In genomic region chr10:103589074-103589630, GRCh38 we compare ENCODE assay signal across 27 cellular contexts.
"Had no signal": no experiment of that assay in that cellular context is flagged by ENCODE, and none has a peak within 500 bp of the region (broad histone marks: within the 10 kb centered on the region; RNA-seq: fewer than 3 reads in every experiment).

No MANE protein-coding gene starts in this region.

- H3K4me1 Mint-ChIP-seq: mesothelial cell of epicardium had no signal

- ATAC-seq: activated CD4-positive, CD25-positive, alpha-beta regulatory T cell treated with anti-CD3 and anti-CD28 coated beads, Interleukin-2, amount 50 U/mL, for 24 hours; activated naive CD8-positive, alpha-beta T cell treated with anti-CD3 and anti-CD28 coated beads, Interleukin-2, amount 50 U/mL, for 24 hours; activated T-cell treated with anti-CD3 and anti-CD28 coated beads, Interleukin-2, amount 50 U/mL, for 4 hours; gastrocnemius medialis; naive thymus-derived CD4-positive, alpha-beta T cell had no signal

- H3K4me3 Mint-ChIP-seq: activated CD4-positive, alpha-beta memory T cell treated with anti-CD3 and anti-CD28 coated beads, Interleukin-2, amount 10 ng/mL, durations not matched to agents 7 days and 5 days; activated naive CD4-positive, alpha-beta T cell treated with anti-CD3 and anti-CD28 coated beads, Interleukin-2, amount 50 U/mL, for 24 hours; activated naive CD8-positive, alpha-beta T cell treated with anti-CD3 and anti-CD28 coated beads, Interleukin-2, amount 50 U/mL, for 24 hours; activated T-cell treated with anti-CD3 and anti-CD28 coated beads, Interleukin-2, amount 50 U/mL, for 4 hours; dendritic cell treated with granulocyte-macrophage colony-stimulating factor and Interleukin-4, amounts not matched to agents 40 ng/mL and 50 ng/mL, for 4 days; mesothelial cell of epicardium; naive thymus-derived CD4-positive, alpha-beta T cell had no signal

- H3K9me3 ChIP-seq: gastrocnemius medialis, pancreas, prostate gland, suprapubic skin had no signal

- H3K36me3 ChIP-seq: gastrocnemius medialis, prostate gland had no signal

- H3K4me3 ChIP-seq: gastrocnemius medialis, pancreas, prostate gland, suprapubic skin, tibial artery had no signal

- H3K36me3 Mint-ChIP-seq: activated naive CD4-positive, alpha-beta T cell treated with anti-CD3 and anti-CD28 coated beads, Interleukin-2, amount 50 U/mL, for 24 hours had no signal

- DNase-seq: activated CD4-positive, alpha-beta memory T cell treated with anti-CD3 and anti-CD28 coated beads, Interleukin-2, amount 10 ng/mL, durations not matched to agents 7 days and 5 days; activated CD4-positive, alpha-beta T cell treated with anti-CD3 and anti-CD28 coated beads for 48 hours; activated naive CD8-positive, alpha-beta T cell treated with anti-CD3 and anti-CD28 coated beads, Interleukin-2, amount 50 U/mL, for 24 hours; activated T-cell treated with anti-CD3 and anti-CD28 coated beads, Interleukin-2, amount 50 U/mL, for 4 hours; amygdala; central memory CD4-positive, alpha-beta T cell; effector CD4-positive, alpha-beta T cell; gastrocnemius medialis; glutamatergic neuron; islet precursor cell; naive thymus-derived CD4-positive, alpha-beta T cell; nucleus accumbens; stimulated activated CD4-positive, alpha-beta T cell treated with anti-CD3 and anti-CD28 coated beads, Interleukin-15, amount 100 ng/mL, for 24 hours; stimulated activated CD4-positive, alpha-beta T cell treated with anti-CD3 and anti-CD28 coated beads, Interleukin-2, amount 100 ng/mL, for 24 hours; stimulated activated naive CD4-positive, alpha-beta T cell; T-helper 9 cell; tibial artery had no signal

- H3K27me3 ChIP-seq: gastrocnemius medialis, pancreas had no signal

- H3K27ac Mint-ChIP-seq: activated CD4-positive, alpha-beta memory T cell treated with anti-CD3 and anti-CD28 coated beads, Interleukin-2, amount 10 ng/mL, durations not matched to agents 7 days and 5 days; activated naive CD4-positive, alpha-beta T cell treated with anti-CD3 and anti-CD28 coated beads, Interleukin-2, amount 50 U/mL, for 24 hours; activated naive CD8-positive, alpha-beta T cell treated with anti-CD3 and anti-CD28 coated beads, Interleukin-2, amount 50 U/mL, for 24 hours; activated T-helper 2 cell treated with anti-CD3 and anti-CD28 coated beads, Interferon-gamma antibody, Interleukin-2, Interleukin-4, amounts not matched to agents 10 μg/mL and 5 μg/mL and 100 μg/mL, durations not matched to agents 14 hours and 24 hours and 36 hours; dendritic cell treated with granulocyte-macrophage colony-stimulating factor and Interleukin-4, amounts not matched to agents 40 ng/mL and 50 ng/mL, for 4 days; mesothelial cell of epicardium had no signal

- H3K27me3 Mint-ChIP-seq: activated CD4-positive, alpha-beta memory T cell treated with anti-CD3 and anti-CD28 coated beads, Interleukin-2, amount 10 ng/mL, durations not matched to agents 7 days and 5 days; activated naive CD4-positive, alpha-beta T cell treated with anti-CD3 and anti-CD28 coated beads, Interleukin-2, amount 50 U/mL, for 24 hours had no signal

- H3K9me3 Mint-ChIP-seq: activated CD4-positive, alpha-beta memory T cell treated with anti-CD3 and anti-CD28 coated beads, Interleukin-2, amount 10 ng/mL, durations not matched to agents 7 days and 5 days; activated naive CD4-positive, alpha-beta T cell treated with anti-CD3 and anti-CD28 coated beads, Interleukin-2, amount 50 U/mL, for 24 hours; activated T-helper 2 cell treated with anti-CD3 and anti-CD28 coated beads, Interferon-gamma antibody, Interleukin-2, Interleukin-4, amounts not matched to agents 10 μg/mL and 5 μg/mL and 100 μg/mL, durations not matched to agents 14 hours and 24 hours and 36 hours; dendritic cell treated with granulocyte-macrophage colony-stimulating factor and Interleukin-4, amounts not matched to agents 40 ng/mL and 50 ng/mL, for 4 days; neural crest cell had no signal

- H3K4me1 ChIP-seq: pancreas, prostate gland had no signal

- H3K27ac ChIP-seq: gastrocnemius medialis, pancreas, prostate gland, suprapubic skin, tibial artery, VCaP had no signal
